9 cellular contexts compared by ENCODE assay signal in the genomic region with DNA sequence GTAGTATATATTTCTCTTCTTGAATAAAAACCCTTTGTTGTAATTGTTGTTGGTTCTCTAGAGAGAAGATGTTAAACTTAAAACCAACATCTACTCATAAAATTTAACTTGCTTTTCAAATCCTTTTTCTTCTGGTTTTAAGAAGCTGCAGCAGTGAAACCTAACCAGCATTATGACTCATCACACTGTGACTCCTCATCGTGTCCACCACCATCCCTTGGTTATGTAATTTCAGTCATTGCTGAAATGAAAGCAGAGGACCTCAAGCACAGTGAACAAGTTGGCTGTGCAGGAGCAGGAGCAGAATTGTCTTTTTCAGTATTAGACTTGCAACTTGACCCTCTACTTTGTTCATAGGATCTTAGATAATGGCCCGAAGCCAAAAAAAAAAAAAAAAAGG.
A peak's percentile ranks its signal among the peaks of the same experiment; 100 is the strongest.
DNase-seq lines count a peak whose midpoint lies in the region; ATAC-seq and TF ChIP-seq lines count a peak whose summit lies in the region.
"Had no signal": no experiment of that assay in that cellular context is flagged by ENCODE, and none has a peak within 500 bp of the region (broad histone marks: within the 10 kb centered on the region; RNA-seq: fewer than 3 reads in every experiment).

No MANE protein-coding gene starts in this region.

- no peaks in the 10 kb centered on the region for H3K36me3 Mint-ChIP-seq in stimulated activated naive B cell treated with anti-CD40 and anti-IgM and Interleukin-4, amounts not matched to agents 10 μg/mL and 1 μg/mL and 100 μg/mL, for 72 hours

- intact Hi-C loops in prostate gland (cut with DNase I): no loop called here

- H3K4me1 Mint-ChIP-seq in stimulated activated naive B cell treated with anti-CD40 and anti-IgM and Interleukin-4, amounts not matched to agents 10 μg/mL and 1 μg/mL and 100 μg/mL, for 72 hours: peaks cover 13 to 15% of the 10 kb centered on the region in 2 donors

- peak; percentile 69 for DNase-seq in CD1c-positive myeloid dendritic cell (ENCODE audit: extremely low spot score)
- peak; percentile 15 for DNase-seq in amniotic stem cell (lab: John Stamatoyannopoulos, UW)
- DNase-seq in stimulated activated naive B cell treated with anti-CD40 and anti-IgM and Interleukin-4, amounts not matched to agents 10 μg/mL and 1 μg/mL and 100 μg/mL, for 72 hours: no peak
- no peak for DNase-seq in omental fat pad (ENCODE audit: low spot score)
- no peak for DNase-seq in prostate gland (ENCODE audit: low spot score)
- DNase-seq in SK-N-DZ (ENCODE audit: low spot score): no peak

- H3K36me3 ChIP-seq in prostate gland: no peaks in the 10 kb centered on the region
- H3K36me3 ChIP-seq: neutrophil had no signal

- TF ChIP-seq CTCF in omental fat pad (IDR thresholded peaks at IDR 0.05) (no peak), prostate gland (IDR thresholded peaks at IDR 0.05) (no peak)

- no peak overlapping the region for H3K27ac ChIP-seq in prostate gland
- H3K27ac ChIP-seq: neutrophil had no signal

- ATAC-seq in GM19397 (IDR thresholded peaks at IDR 0.05; ENCODE audit: unreplicated experiment): peak; percentile 97
- peak; percentile 99 for ATAC-seq in HG03196 (IDR thresholded peaks at IDR 0.05; ENCODE audit: unreplicated experiment)
- peak; percentile 78 to 92 for ATAC-seq in stimulated activated naive B cell treated with anti-CD40 and anti-IgM and Interleukin-4, amounts not matched to agents 10 μg/mL and 1 μg/mL and 100 μg/mL, for 72 hours (replicated peaks)
- ATAC-seq in omental fat pad (ENCODE audit: low FRiP score): no peak

- no peak for TF ChIP-seq POLR2A in prostate gland (IDR thresholded peaks at IDR 0.05)

- no peaks in the 10 kb centered on the region for H3K27me3 Mint-ChIP-seq in stimulated activated naive B cell treated with anti-CD40 and anti-IgM and Interleukin-4, amounts not matched to agents 10 μg/mL and 1 μg/mL and 100 μg/mL, for 72 hours

- no peaks in the 10 kb centered on the region for H3K4me1 ChIP-seq in prostate gland (replicated peaks)

- H3K27me3 ChIP-seq in prostate gland (replicated peaks; ENCODE audit: insufficient read depth): no peaks in the 10 kb centered on the region
- H3K27me3 ChIP-seq: neutrophil had no signal

- no peaks in the 10 kb centered on the region for H3K9me3 ChIP-seq in prostate gland
- H3K9me3 ChIP-seq: neutrophil had no signal

- 47% methylated on average over 2 of the region's 2 CpGs for WGBS in prostate gland

- H3K9me3 Mint-ChIP-seq in stimulated activated naive B cell treated with anti-CD40 and anti-IgM and Interleukin-4, amounts not matched to agents 10 μg/mL and 1 μg/mL and 100 μg/mL, for 72 hours: peaks cover 0 to 1% of the 10 kb centered on the region in 2 donors

- H3K27ac Mint-ChIP-seq in stimulated activated naive B cell treated with anti-CD40 and anti-IgM and Interleukin-4, amounts not matched to agents 10 μg/mL and 1 μg/mL and 100 μg/mL, for 72 hours: no peak overlapping the region

- H3K4me3 Mint-ChIP-seq in stimulated activated naive B cell treated with anti-CD40 and anti-IgM and Interleukin-4, amounts not matched to agents 10 μg/mL and 1 μg/mL and 100 μg/mL, for 72 hours: no peak overlapping the region

- no peak overlapping the region for H3K4me3 ChIP-seq in prostate gland

Comparison
In these comparisons a context has a peak if more than half of its experiments do, and no peak if none do; other contexts are left out.
1. DNase-seq: peak in CD1c-positive myeloid dendritic cell (single experiment) and amniotic stem cell (single experiment); none in stimulated activated naive B cell treated with anti-CD40 and anti-IgM and Interleukin-4, amounts not matched to agents 10 μg/mL and 1 μg/mL and 100 μg/mL, for 72 hours (single experiment), omental fat pad (single experiment), prostate gland (single experiment) and SK-N-DZ (single experiment).